17 cellular contexts compared by ENCODE assay signal in the genomic region with DNA sequence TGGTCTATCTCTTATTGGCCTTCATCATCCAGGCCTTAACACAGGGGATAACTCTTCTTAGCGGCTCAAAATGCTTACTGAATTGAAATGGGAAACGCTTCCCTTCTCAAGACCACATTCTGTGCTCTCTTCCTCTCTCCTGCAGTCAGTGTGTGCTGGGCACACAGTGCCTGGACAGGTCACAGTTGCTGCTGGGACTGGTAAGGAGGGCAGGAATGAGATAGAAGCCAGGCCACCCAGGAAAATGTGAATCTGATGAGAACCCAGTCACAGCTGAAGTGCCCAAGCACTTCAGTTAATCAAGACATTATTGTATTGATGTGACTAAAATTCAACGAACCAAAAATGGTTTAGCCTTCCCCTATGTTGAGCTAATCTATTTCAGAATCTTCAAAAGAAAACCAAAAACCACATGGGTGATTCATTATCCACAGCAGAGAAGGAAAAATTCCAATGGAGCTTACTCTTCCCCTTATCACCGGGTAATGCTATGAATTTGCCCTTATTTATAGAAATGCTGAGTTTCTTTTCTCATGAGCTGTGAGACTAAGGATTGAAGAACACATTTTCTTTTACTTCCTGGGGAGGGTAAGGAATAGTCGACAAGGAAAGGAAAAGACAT. TPM values are rescaled to one million over a fixed set of nuclear protein-coding genes. Genes with fewer than 3 reads are reported as not detected.
DNase-seq lines count a peak whose midpoint lies in the region; ATAC-seq and TF ChIP-seq lines count a peak whose summit lies in the region.
"Had no signal": no experiment of that assay in that cellular context is flagged by ENCODE, and none has a peak within 500 bp of the region (broad histone marks: within the 10 kb centered on the region; RNA-seq: fewer than 3 reads in every experiment).

No MANE protein-coding gene starts in this region.

- H3K27me3 ChIP-seq in foreskin keratinocyte = peaks cover 7% of the 10 kb centered on the region
- no peaks in the 10 kb centered on the region for H3K27me3 ChIP-seq in testis
- H3K27me3 ChIP-seq: adrenal gland, neutrophil had no signal

- H3K36me3 ChIP-seq in testis (ENCODE audit: low read depth, missing control alignments) = no peaks in the 10 kb centered on the region
- H3K36me3 ChIP-seq: adrenal gland, neutrophil had no signal

- intact Hi-C loops in testis (cut with DNase I; ENCODE audit: low total_unique reads) = no loop called here

- H3K36me3 Mint-ChIP-seq in HFFc6 (ENCODE audit: low read depth) = peaks cover 10% of the 10 kb centered on the region; the same call in 1 of the 2 replicates

- H3K9me3 ChIP-seq in testis = no peaks in the 10 kb centered on the region
- H3K9me3 ChIP-seq: adrenal gland, neutrophil had no signal

- H3K4me1 Mint-ChIP-seq in HFFc6 (ENCODE audit: low read depth) = peaks cover 83% of the 10 kb centered on the region
- H3K4me1 Mint-ChIP-seq: activated CD4-positive, alpha-beta T cell treated with anti-CD3 and anti-CD28 coated beads, Interleukin-2, amount 10 ng/mL, durations not matched to agents 24 days and 14 days had no signal

- DNase-seq in A172 (ENCODE audit: low spot score) (peak; percentile 89), HFFc6 (peak; percentile 93), amniotic epithelial cell (ENCODE audit: low read depth) (peak; percentile 91), foreskin keratinocyte (peak; percentile 69 to 89), NCI-H524 treated with DMSO at 0.1 percent for 48 hours (lab: John Stamatoyannopoulos, UW) (no peak), NCI-H1694 (lab: John Stamatoyannopoulos, UW) (no peak), testis (no peak)
- DNase-seq: activated CD4-positive, alpha-beta T cell treated with anti-CD3 and anti-CD28 coated beads, Interleukin-2, amount 10 ng/mL, durations not matched to agents 24 days and 14 days; activated T-cell treated with anti-CD3 and anti-CD28 coated beads, Interleukin-2, amount 50 U/mL, for 4 hours; adrenal gland; effector CD4-positive, alpha-beta T cell; hippocampal formation had no signal

- H3K27ac Mint-ChIP-seq in HFFc6 = peak overlapping the region; percentile 96
- H3K27ac Mint-ChIP-seq: activated CD4-positive, alpha-beta T cell treated with anti-CD3 and anti-CD28 coated beads, Interleukin-2, amount 10 ng/mL, durations not matched to agents 24 days and 14 days; T-helper 1 cell treated with Interleukin-12 subunit alpha and Interleukin-12 subunit beta and Interleukin-4 antibody, amounts not matched to agents 30 μg/mL and 1 μg/mL, for 36 hours had no signal

- H3K27me3 Mint-ChIP-seq in HFFc6 (ENCODE audit: insufficient read depth) = no peaks in the 10 kb centered on the region

- no peak overlapping the region for H3K4me3 ChIP-seq in testis
- H3K4me3 ChIP-seq: adrenal gland had no signal

- peak overlapping the region; percentile 66 for H3K4me3 Mint-ChIP-seq in HFFc6
- H3K4me3 Mint-ChIP-seq: activated CD4-positive, alpha-beta T cell treated with anti-CD3 and anti-CD28 coated beads, Interleukin-2, amount 10 ng/mL, durations not matched to agents 24 days and 14 days; activated T-cell treated with anti-CD3 and anti-CD28 coated beads, Interleukin-2, amount 50 U/mL, for 4 hours; T-helper 1 cell treated with Interleukin-12 subunit alpha and Interleukin-12 subunit beta and Interleukin-4 antibody, amounts not matched to agents 30 μg/mL and 1 μg/mL, for 36 hours had no signal

- WGBS in testis, 2 donors = 80 to 86% methylated on average over 5 of the region's 5 CpGs

- no peaks in the 10 kb centered on the region for H3K9me3 Mint-ChIP-seq in HFFc6
- H3K9me3 Mint-ChIP-seq: activated CD4-positive, alpha-beta T cell treated with anti-CD3 and anti-CD28 coated beads, Interleukin-2, amount 10 ng/mL, durations not matched to agents 24 days and 14 days; activated T-cell treated with anti-CD3 and anti-CD28 coated beads, Interleukin-2, amount 50 U/mL, for 4 hours had no signal

- TF ChIP-seq CTCF in HFFc6 (IDR thresholded peaks at IDR 0.05) = no peak
- TF ChIP-seq CTCF in foreskin keratinocyte (conservative IDR thresholded peaks at IDR 0.05) = no peak
- TF ChIP-seq CTCF in testis (IDR thresholded peaks at IDR 0.05) = no peak

- peaks cover 14% of the 10 kb centered on the region for H3K4me1 ChIP-seq in foreskin keratinocyte
- no peaks in the 10 kb centered on the region for H3K4me1 ChIP-seq in testis
- H3K4me1 ChIP-seq: adrenal gland had no signal

- peak; percentile 98 for ATAC-seq in foreskin keratinocyte
- no peak for ATAC-seq in HG02885 (IDR thresholded peaks at IDR 0.05; ENCODE audit: poor library complexity, unreplicated experiment)
- ATAC-seq: activated T-cell treated with anti-CD3 and anti-CD28 coated beads, Interleukin-2, amount 50 U/mL, for 4 hours had no signal

- no peak for TF ChIP-seq POLR2A in testis (IDR thresholded peaks at IDR 0.05)

- H3K27ac ChIP-seq in foreskin keratinocyte (peak overlapping the region; percentile 3), testis (no peak overlapping the region)
- H3K27ac ChIP-seq: HL-60, neutrophil had no signal

RNA-seq across cellular contexts. Expression of a gene that starts 41.2 kb away (rescaled TPM):
- total RNA-seq in A172 (2014; rRNA removed; shearing (Covaris generic)) = 10.5 and 11.7 TPM in 2 replicates
- total RNA-seq in HFFc6 (2021; fragmentation: NEBNext Ultra II Directional; extraction: Animal tissue kit (Norgen Biotek cat#: 25700)) = 10 to 100 TPM; 12.2 to 31.1 (median 16.9) TPM
- total RNA-seq in foreskin keratinocyte (0.31 and 0.35 TPM in 2 replicates), testis (10 to 100 TPM; 21.9 to 65.8 TPM)
- polyA plus RNA-seq in foreskin keratinocyte (0.18 and 0.34 TPM in 2 replicates), testis (ENCODE audit: insufficient read depth, low read depth, low replicate concordance) (12.6 TPM)
- total RNA-seq: activated CD4-positive, alpha-beta T cell treated with anti-CD3 and anti-CD28 coated beads, Interleukin-2, amount 10 ng/mL, durations not matched to agents 24 days and 14 days; activated T-cell treated with anti-CD3 and anti-CD28 coated beads, Interleukin-2, amount 50 U/mL, for 4 hours; adrenal gland; OCI-LY7 had no signal

Comparison
In these comparisons a context has a peak if more than half of its experiments do, and no peak if none do; other contexts are left out.
1. DNase-seq: peak in A172 (single experiment), HFFc6 (single experiment), amniotic epithelial cell (single experiment) and foreskin keratinocyte (2 of 2); none in NCI-H524 treated with DMSO at 0.1 percent for 48 hours (single experiment), NCI-H1694 (single experiment) and testis (single experiment).